36 cellular contexts compared by ENCODE assay signal in the genomic region with DNA sequence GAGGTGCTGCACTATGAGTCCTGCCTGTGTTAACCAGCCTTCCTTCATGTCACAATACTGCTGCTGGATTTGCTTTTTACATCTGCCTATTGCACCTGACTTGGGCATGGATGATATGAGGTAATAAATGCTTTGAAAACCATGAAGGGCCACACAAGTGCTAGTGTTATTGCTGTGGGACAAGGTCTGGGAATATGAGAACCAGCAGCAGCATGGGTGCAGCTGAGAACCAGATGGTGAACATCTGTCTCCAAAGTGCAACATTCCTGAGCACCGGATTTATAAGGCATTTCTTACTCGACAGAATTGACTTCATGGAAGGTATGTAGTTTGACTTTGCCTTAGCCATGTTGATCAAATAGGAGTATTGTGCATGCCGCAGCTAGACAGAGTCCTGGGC.
"Had no signal": no experiment of that assay in that cellular context is flagged by ENCODE, and none has a peak within 500 bp of the region (broad histone marks: within the 10 kb centered on the region; RNA-seq: fewer than 3 reads in every experiment).

No MANE protein-coding gene starts in this region.

- H3K27ac Mint-ChIP-seq: activated CD4-positive, alpha-beta memory T cell treated with anti-CD3 and anti-CD28 coated beads for 36 hours; activated CD4-positive, alpha-beta T cell treated with anti-CD3 and anti-CD28 coated beads, Interleukin-2, amount 10 ng/mL, durations not matched to agents 24 days and 14 days; activated naive CD4-positive, alpha-beta T cell treated with anti-CD3 and anti-CD28 coated beads for 36 hours; activated naive CD8-positive, alpha-beta T cell treated with anti-CD3 and anti-CD28 coated beads for 36 hours; activated T-helper 1 cell treated with anti-CD3 and anti-CD28 coated beads, Interleukin-12 subunit alpha, Interleukin-12 subunit beta, Interleukin-2, Interleukin-4 antibody, amounts not matched to agents 30 ng/mL and 10 ng/mL and 1 ng/mL, durations not matched to agents 14 hours and 24 hours and 36 hours; brain; immature natural killer cell; mesothelial cell of epicardium; naive B cell; stimulated activated naive CD8-positive, alpha-beta T cell treated with anti-CD3 and anti-CD28 coated beads, Interleukin-15, Interleukin-2, amounts not matched to agents 100 ng/mL and 50 ng/mL, for 24 hours; type B pancreatic cell had no signal

- H3K4me3 Mint-ChIP-seq: activated CD4-positive, alpha-beta memory T cell treated with anti-CD3 and anti-CD28 coated beads for 36 hours; activated CD4-positive, alpha-beta T cell treated with anti-CD3 and anti-CD28 coated beads, Interleukin-2, amount 10 ng/mL, durations not matched to agents 24 days and 14 days; activated naive CD4-positive, alpha-beta T cell treated with anti-CD3 and anti-CD28 coated beads for 36 hours; activated naive CD8-positive, alpha-beta T cell treated with anti-CD3 and anti-CD28 coated beads for 36 hours; activated T-helper 1 cell treated with anti-CD3 and anti-CD28 coated beads, Interleukin-12 subunit alpha, Interleukin-12 subunit beta, Interleukin-2, Interleukin-4 antibody, amounts not matched to agents 30 ng/mL and 10 ng/mL and 1 ng/mL, durations not matched to agents 14 hours and 24 hours and 36 hours; brain; immature natural killer cell; mesothelial cell of epicardium; naive B cell; nephron progenitor cell; stimulated activated naive CD8-positive, alpha-beta T cell treated with anti-CD3 and anti-CD28 coated beads, Interleukin-15, Interleukin-2, amounts not matched to agents 100 ng/mL and 50 ng/mL, for 24 hours; type B pancreatic cell had no signal

- H3K36me3 ChIP-seq: adrenal gland, cardiac muscle cell, ovary, prostate gland, thoracic aorta, uterus had no signal

- DNase-seq: activated CD4-positive, alpha-beta memory T cell treated with anti-CD3 and anti-CD28 coated beads for 36 hours; activated CD4-positive, alpha-beta T cell treated with anti-CD3 and anti-CD28 coated beads, Interleukin-2, amount 10 ng/mL, durations not matched to agents 24 days and 14 days; activated CD4-positive, CD25-positive, alpha-beta regulatory T cell treated with anti-CD3 and anti-CD28 coated beads, Interleukin-2, amount 50 U/mL, for 72 hours; activated CD8-positive, alpha-beta memory T cell treated with anti-CD3 and anti-CD28 coated beads, Interleukin-2, amount 50 U/mL, for 4 hours; activated effector memory CD4-positive, alpha-beta T cell treated with anti-CD3 and anti-CD28 coated beads, Interleukin-2, amount 50 U/mL, for 16 hours; activated naive CD4-positive, alpha-beta T cell treated with anti-CD3 and anti-CD28 coated beads for 36 hours; activated naive CD8-positive, alpha-beta T cell treated with anti-CD3 and anti-CD28 coated beads for 36 hours; activated T-cell treated with anti-CD3 and anti-CD28 coated beads, Interleukin-2, amount 50 U/mL, for 1 hour; adrenal gland; aorta; cerebellar nuclear complex; cortex of kidney; heart left ventricle; hypothalamus; immature natural killer cell; kidney; left colon; mammary epithelial cell; naive B cell; nephron progenitor cell; ovary; retina; stimulated activated CD4-positive, alpha-beta T cell treated with anti-CD3 and anti-CD28 coated beads, Interleukin-12 subunit alpha, Interleukin-12 subunit beta, amount 100 ng/mL, for 4 hours; stimulated activated CD4-positive, alpha-beta T cell treated with anti-CD3 and anti-CD28 coated beads, Interleukin-4, amount 100 ng/mL, for 1 hour; T-helper 2 cell; uterus had no signal

- H3K27ac ChIP-seq: adrenal gland, cardiac muscle cell, heart left ventricle, ovary, prostate gland, skin epidermis, thoracic aorta, uterus had no signal

- H3K4me3 ChIP-seq: adrenal gland, cardiac muscle cell, heart left ventricle, ovary, prostate gland, skin epidermis, thoracic aorta, uterus had no signal

- H3K27me3 ChIP-seq: adrenal gland, cardiac muscle cell, heart left ventricle, ovary, uterus had no signal

- H3K4me1 Mint-ChIP-seq: brain, immature natural killer cell, naive B cell, nephron progenitor cell had no signal

- ATAC-seq: heart left ventricle, left colon, sciatic nerve had no signal

- H3K4me1 ChIP-seq: adrenal gland, prostate gland, uterus had no signal

- H3K27me3 Mint-ChIP-seq: activated CD4-positive, alpha-beta memory T cell treated with anti-CD3 and anti-CD28 coated beads for 36 hours; activated CD4-positive, alpha-beta T cell treated with anti-CD3 and anti-CD28 coated beads, Interleukin-2, amount 10 ng/mL, durations not matched to agents 24 days and 14 days; activated naive CD8-positive, alpha-beta T cell treated with anti-CD3 and anti-CD28 coated beads for 36 hours; brain; naive B cell; stimulated activated naive CD8-positive, alpha-beta T cell treated with anti-CD3 and anti-CD28 coated beads, Interleukin-15, Interleukin-2, amounts not matched to agents 100 ng/mL and 50 ng/mL, for 24 hours; type B pancreatic cell had no signal

- H3K9me3 ChIP-seq: adrenal gland, heart left ventricle, ovary, prostate gland, thoracic aorta, uterus had no signal
